13 cellular contexts compared by ENCODE assay signal in the genomic region with DNA sequence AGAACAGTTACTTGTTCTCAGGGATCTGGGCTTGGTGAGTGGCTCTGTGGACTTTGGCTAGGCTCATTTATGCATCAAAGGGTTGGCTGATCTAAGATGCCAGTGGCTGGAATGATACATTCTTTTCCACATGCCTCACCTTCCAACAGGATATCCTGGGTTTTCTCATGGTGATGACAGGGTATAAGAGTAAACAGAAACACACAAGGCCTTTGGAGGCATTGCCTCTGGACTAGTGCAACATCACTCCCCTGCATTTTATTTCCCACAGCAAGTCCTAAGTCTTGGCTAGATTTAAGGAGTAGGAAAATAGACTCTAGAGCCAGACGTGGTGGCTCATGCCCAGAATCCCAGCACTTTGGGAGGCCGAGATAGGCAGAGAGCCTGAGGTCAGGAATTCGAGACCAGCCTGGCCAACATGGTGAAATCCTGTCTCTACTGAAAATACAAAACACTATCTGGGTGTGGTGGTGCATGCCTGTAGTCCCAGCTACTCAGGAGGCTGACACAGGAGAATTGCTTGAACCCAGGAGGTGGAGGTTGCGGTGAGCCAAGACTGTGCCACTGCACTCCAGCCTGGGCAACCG. TPM values are rescaled to one million over a fixed set of nuclear protein-coding genes. Genes with fewer than 3 reads are reported as not detected.
A peak's percentile ranks its signal among the peaks of the same experiment; 100 is the strongest.
DNase-seq lines count a peak whose midpoint lies in the region; FAIRE-seq and TF ChIP-seq lines count a peak whose summit lies in the region.
"Had no signal": no experiment of that assay in that cellular context is flagged by ENCODE, and none has a peak within 500 bp of the region (broad histone marks: within the 10 kb centered on the region; RNA-seq: fewer than 3 reads in every experiment).

No MANE protein-coding gene starts in this region.

- no peak overlapping the region for H3K9ac ChIP-seq in HUES48 (ENCODE audit: low read depth, low read length)

- DNase-seq in AG08395 (ENCODE audit: low spot score) (peak; percentile 36), amniotic epithelial cell (ENCODE audit: low read depth) (peak; percentile 94), glomerular endothelial cell (ENCODE audit: extremely low read depth, low read depth, low spot score) (peak; percentile 89), ecto neural progenitor cell (ENCODE audit: low spot score) (no peak), NCI-H2107 (lab: John Stamatoyannopoulos, UW) (no peak), D721Med (ENCODE audit: insufficient read length, low spot score) (no peak), NCI-H2227 (lab: John Stamatoyannopoulos, UW; ENCODE audit: unreplicated experiment) (no peak)
- DNase-seq: gastrocnemius medialis, NCI-H510A treated with DMSO at 0.1 percent for 48 hours, psoas muscle had no signal

- H3K27ac ChIP-seq in HUES48 (ENCODE audit: low read depth, low read length): peak overlapping the region; percentile 78
- H3K27ac ChIP-seq: gastrocnemius medialis, psoas muscle, tibial nerve had no signal

- no peaks in the 10 kb centered on the region for H3K36me3 ChIP-seq in HUES48 (ENCODE audit: control insufficient read depth, insufficient read depth, low read length)
- H3K36me3 ChIP-seq: gastrocnemius medialis, tibial nerve had no signal

- no peaks in the 10 kb centered on the region for H3K27me3 ChIP-seq in HUES48 (ENCODE audit: control insufficient read depth, insufficient read depth, low read length)
- H3K27me3 ChIP-seq: gastrocnemius medialis, tibial nerve had no signal

- FAIRE-seq in D721Med (lab: Jason Lieb, UNC): no peak

- no peak overlapping the region for H3K4me3 ChIP-seq in HUES48 (ENCODE audit: low read depth, low read length)
- H3K4me3 ChIP-seq: gastrocnemius medialis, psoas muscle, tibial nerve had no signal

- peaks cover 19% of the 10 kb centered on the region for H3K4me1 ChIP-seq in HUES48 (ENCODE audit: control insufficient read depth, insufficient read depth, low read length)
- H3K4me1 ChIP-seq: gastrocnemius medialis, psoas muscle, tibial nerve had no signal

- H3K9me3 ChIP-seq in HUES48 (ENCODE audit: control insufficient read depth, insufficient read depth, low read length): no peaks in the 10 kb centered on the region
- H3K9me3 ChIP-seq: gastrocnemius medialis, psoas muscle, tibial nerve had no signal

- no peak for TF ChIP-seq CTCF in D721Med (IDR thresholded peaks at IDR 0.05; ENCODE audit: insufficient read depth, missing control alignments)

RNA-seq across cellular contexts. Expression of gene RPH3A, which starts 47.9 kb away (rescaled TPM):
- total RNA-seq in glomerular endothelial cell: not detected in 2 replicates
- total RNA-seq: B cell, tibial nerve had no signal

Comparison
In these comparisons a context has a peak if more than half of its experiments do, and no peak if none do; other contexts are left out.
1. DNase-seq: peak in AG08395 (single experiment), amniotic epithelial cell (single experiment) and glomerular endothelial cell (single experiment); none in ecto neural progenitor cell (single experiment), NCI-H2107 (single experiment), D721Med (single experiment) and NCI-H2227 (single experiment).